In the genomic region with DNA sequence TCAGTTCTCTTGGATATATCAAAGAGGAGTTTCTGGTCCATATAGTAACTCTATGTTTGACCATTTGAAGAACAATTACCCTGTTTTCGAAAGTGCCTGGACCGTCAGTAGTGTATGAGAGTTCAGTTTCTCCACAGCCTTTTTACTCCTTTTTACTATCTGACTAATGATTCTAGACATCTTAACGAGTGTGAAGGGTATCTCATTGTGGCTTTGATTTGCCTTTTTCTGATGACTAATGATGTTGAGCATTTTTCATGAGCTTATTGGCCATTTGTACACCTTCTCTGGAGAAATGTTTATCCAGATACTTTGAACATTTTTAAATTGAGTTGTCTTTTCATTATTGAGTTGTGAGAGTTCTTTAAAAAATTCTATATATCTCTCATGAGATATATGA, we compare ENCODE assay signal across 32 cellular contexts.
"Had no signal": no experiment of that assay in that cellular context is flagged by ENCODE, and none has a peak within 500 bp of the region (broad histone marks: within the 10 kb centered on the region; RNA-seq: fewer than 3 reads in every experiment).

No MANE protein-coding gene starts in this region.

- H3K36me3 Mint-ChIP-seq: activated naive CD4-positive, alpha-beta T cell treated with anti-CD3 and anti-CD28 coated beads, Interleukin-2, amount 10 ng/mL, durations not matched to agents 7 days and 5 days had no signal

- H3K27ac ChIP-seq: coronary artery, RWPE1, VCaP had no signal

- H3K4me1 Mint-ChIP-seq: activated B cell treated with CpG ODN at 0.5 μM for 24 hours; activated CD8-positive, alpha-beta memory T cell treated with anti-CD3 and anti-CD28 coated beads, Interleukin-2, amount 10 ng/mL, durations not matched to agents 7 days and 5 days; activated naive CD4-positive, alpha-beta T cell treated with anti-CD3 and anti-CD28 coated beads, Interleukin-2, amount 10 ng/mL, durations not matched to agents 7 days and 5 days had no signal

- ATAC-seq: activated CD8-positive, alpha-beta memory T cell treated with anti-CD3 and anti-CD28 coated beads, Interleukin-2, amount 10 ng/mL, durations not matched to agents 7 days and 5 days; activated naive CD8-positive, alpha-beta T cell treated with anti-CD3 and anti-CD28 coated beads, Interleukin-2, amount 50 U/mL, for 24 hours; Panc1; Right ventricle myocardium inferior; SK-N-SH treated with all-trans-retinoic acid at 6 μM for 48 hours had no signal

- H3K4me3 ChIP-seq: coronary artery had no signal

- H3K27ac Mint-ChIP-seq: activated B cell treated with CpG ODN at 0.5 μM for 24 hours; activated CD4-positive, alpha-beta memory T cell treated with anti-CD3 and anti-CD28 coated beads for 36 hours; activated CD8-positive, alpha-beta memory T cell treated with anti-CD3 and anti-CD28 coated beads, Interleukin-2, amount 10 ng/mL, durations not matched to agents 7 days and 5 days; activated naive CD4-positive, alpha-beta T cell treated with anti-CD3 and anti-CD28 coated beads, Interleukin-2, amount 10 ng/mL, durations not matched to agents 7 days and 5 days; activated naive CD8-positive, alpha-beta T cell; activated naive CD8-positive, alpha-beta T cell treated with anti-CD3 and anti-CD28 coated beads, Interleukin-2, amount 50 U/mL, for 24 hours had no signal

- H3K4me3 Mint-ChIP-seq: activated B cell treated with CpG ODN at 0.5 μM for 24 hours; activated CD4-positive, alpha-beta memory T cell treated with anti-CD3 and anti-CD28 coated beads for 36 hours; activated CD8-positive, alpha-beta memory T cell treated with anti-CD3 and anti-CD28 coated beads, Interleukin-2, amount 10 ng/mL, durations not matched to agents 7 days and 5 days; activated naive CD4-positive, alpha-beta T cell treated with anti-CD3 and anti-CD28 coated beads, Interleukin-2, amount 10 ng/mL, durations not matched to agents 7 days and 5 days; activated naive CD8-positive, alpha-beta T cell; activated naive CD8-positive, alpha-beta T cell treated with anti-CD3 and anti-CD28 coated beads, Interleukin-2, amount 50 U/mL, for 24 hours had no signal

- DNase-seq: activated B cell treated with CpG ODN at 0.5 μM for 24 hours; activated CD4-positive, alpha-beta memory T cell treated with anti-CD3 and anti-CD28 coated beads for 36 hours; activated CD4-positive, alpha-beta T cell treated with anti-CD3 and anti-CD28 coated beads for 4 hours; activated CD4-positive, alpha-beta T cell treated with anti-CD3 and anti-CD28 coated beads, Interleukin-2, amount 50 U/mL, for 1 hour; activated CD4-positive, CD25-positive, alpha-beta regulatory T cell treated with anti-CD3 and anti-CD28 coated beads, Interleukin-2, amount 50 U/mL, for 72 hours; activated CD8-positive, alpha-beta memory T cell treated with anti-CD3 and anti-CD28 coated beads for 24 hours; activated CD8-positive, alpha-beta memory T cell treated with anti-CD3 and anti-CD28 coated beads, Interleukin-2, amount 10 ng/mL, durations not matched to agents 7 days and 5 days; activated CD8-positive, alpha-beta memory T cell treated with anti-CD3 and anti-CD28 coated beads, Interleukin-2, amount 50 U/mL, for 48 hours; activated effector memory CD4-positive, alpha-beta T cell treated with Interleukin-2 at 50 U/mL for 16 hours; activated naive CD4-positive, alpha-beta T cell treated with anti-CD3 and anti-CD28 coated beads, Interleukin-2, amount 10 ng/mL, durations not matched to agents 7 days and 5 days; activated naive CD8-positive, alpha-beta T cell treated with anti-CD3 and anti-CD28 coated beads, Interleukin-2, amount 50 U/mL, for 24 hours; activated T-cell treated with anti-CD3 and anti-CD28 coated beads, Interleukin-2, amount 50 U/mL, for 48 hours; MM.1S; MV-4-11; NCI-H1105; NCI-H1436; NCI-H1694; NCI-H1930; NCI-H345; NCI-H524 treated with DMSO at 0.1 percent for 48 hours; SIG-M5; SW 1271; T-helper 1 cell; T-helper 2 cell; T-helper 9 cell had no signal
